In the genomic region with DNA sequence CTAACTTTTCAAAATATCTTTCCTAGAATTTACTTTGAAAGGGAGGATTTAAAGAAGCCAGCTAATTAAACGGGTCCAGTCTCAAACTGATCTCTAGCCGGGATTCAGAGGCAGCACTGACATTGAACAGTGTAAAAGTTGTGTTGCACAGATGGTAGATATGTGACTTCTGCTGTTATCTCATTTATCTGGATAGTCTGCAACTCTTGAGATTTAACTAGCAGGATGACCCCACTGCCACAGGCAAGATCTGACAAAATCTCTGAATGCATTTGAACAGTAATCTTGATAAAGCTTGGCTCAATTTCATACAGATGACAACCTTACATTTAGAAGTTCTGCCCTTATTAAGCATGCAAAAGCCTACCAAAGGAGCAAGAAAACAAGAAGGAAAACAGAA, we compare ENCODE assay signal across 1 cellular context.
TF ChIP-seq lines count a peak whose summit lies in the region.

No MANE protein-coding gene starts in this region.

TF ChIP-seq in GM23338, 12 proteins besides CTCF, POLR2A, EP300 and RAD21 (continued from another document):
- TF ChIP-seq, protein P1, sequence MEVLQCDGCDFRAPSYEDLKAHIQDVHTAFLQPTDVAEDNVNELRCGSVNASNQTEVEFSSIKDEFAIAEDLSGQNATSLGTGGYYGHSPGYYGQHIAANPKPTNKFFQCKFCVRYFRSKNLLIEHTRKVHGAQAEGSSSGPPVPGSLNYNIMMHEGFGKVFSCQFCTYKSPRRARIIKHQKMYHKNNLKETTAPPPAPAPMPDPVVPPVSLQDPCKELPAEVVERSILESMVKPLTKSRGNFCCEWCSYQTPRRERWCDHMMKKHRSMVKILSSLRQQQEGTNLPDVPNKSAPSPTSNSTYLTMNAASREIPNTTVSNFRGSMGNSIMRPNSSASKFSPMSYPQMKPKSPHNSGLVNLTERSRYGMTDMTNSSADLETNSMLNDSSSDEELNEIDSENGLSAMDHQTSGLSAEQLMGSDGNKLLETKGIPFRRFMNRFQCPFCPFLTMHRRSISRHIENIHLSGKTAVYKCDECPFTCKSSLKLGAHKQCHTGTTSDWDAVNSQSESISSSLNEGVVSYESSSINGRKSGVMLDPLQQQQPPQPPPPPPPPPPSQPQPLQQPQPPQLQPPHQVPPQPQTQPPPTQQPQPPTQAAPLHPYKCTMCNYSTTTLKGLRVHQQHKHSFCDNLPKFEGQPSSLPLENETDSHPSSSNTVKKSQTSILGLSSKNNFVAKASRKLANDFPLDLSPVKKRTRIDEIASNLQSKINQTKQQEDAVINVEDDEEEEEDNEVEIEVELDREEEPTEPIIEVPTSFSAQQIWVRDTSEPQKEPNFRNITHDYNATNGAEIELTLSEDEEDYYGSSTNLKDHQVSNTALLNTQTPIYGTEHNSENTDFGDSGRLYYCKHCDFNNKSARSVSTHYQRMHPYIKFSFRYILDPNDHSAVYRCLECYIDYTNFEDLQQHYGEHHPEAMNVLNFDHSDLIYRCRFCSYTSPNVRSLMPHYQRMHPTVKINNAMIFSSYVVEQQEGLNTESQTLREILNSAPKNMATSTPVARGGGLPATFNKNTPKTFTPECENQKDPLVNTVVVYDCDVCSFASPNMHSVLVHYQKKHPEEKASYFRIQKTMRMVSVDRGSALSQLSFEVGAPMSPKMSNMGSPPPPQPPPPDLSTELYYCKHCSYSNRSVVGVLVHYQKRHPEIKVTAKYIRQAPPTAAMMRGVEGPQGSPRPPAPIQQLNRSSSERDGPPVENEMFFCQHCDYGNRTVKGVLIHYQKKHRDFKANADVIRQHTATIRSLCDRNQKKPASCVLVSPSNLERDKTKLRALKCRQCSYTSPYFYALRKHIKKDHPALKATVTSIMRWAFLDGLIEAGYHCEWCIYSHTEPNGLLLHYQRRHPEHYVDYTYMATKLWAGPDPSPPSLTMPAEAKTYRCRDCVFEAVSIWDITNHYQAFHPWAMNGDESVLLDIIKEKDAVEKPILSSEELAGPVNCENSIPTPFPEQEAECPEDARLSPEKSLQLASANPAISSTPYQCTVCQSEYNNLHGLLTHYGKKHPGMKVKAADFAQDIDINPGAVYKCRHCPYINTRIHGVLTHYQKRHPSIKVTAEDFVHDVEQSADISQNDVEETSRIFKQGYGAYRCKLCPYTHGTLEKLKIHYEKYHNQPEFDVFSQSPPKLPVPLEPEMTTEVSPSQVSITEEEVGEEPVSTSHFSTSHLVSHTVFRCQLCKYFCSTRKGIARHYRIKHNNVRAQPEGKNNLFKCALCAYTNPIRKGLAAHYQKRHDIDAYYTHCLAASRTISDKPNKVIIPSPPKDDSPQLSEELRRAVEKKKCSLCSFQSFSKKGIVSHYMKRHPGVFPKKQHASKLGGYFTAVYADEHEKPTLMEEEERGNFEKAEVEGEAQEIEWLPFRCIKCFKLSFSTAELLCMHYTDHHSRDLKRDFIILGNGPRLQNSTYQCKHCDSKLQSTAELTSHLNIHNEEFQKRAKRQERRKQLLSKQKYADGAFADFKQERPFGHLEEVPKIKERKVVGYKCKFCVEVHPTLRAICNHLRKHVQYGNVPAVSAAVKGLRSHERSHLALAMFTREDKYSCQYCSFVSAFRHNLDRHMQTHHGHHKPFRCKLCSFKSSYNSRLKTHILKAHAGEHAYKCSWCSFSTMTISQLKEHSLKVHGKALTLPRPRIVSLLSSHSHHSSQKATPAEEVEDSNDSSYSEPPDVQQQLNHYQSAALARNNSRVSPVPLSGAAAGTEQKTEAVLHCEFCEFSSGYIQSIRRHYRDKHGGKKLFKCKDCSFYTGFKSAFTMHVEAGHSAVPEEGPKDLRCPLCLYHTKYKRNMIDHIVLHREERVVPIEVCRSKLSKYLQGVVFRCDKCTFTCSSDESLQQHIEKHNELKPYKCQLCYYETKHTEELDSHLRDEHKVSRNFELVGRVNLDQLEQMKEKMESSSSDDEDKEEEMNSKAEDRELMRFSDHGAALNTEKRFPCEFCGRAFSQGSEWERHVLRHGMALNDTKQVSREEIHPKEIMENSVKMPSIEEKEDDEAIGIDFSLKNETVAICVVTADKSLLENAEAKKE (CRISPR knock-in tag; IDR thresholded peaks at IDR 0.05): no peak
- TF ChIP-seq POLR2AphosphoS5 (IDR thresholded peaks at IDR 0.05; ENCODE audit: low read depth) (no peak), STAT1 (IDR thresholded peaks at IDR 0.05; ENCODE audit: unreplicated experiment) (no peak), ZNF331 (CRISPR knock-in tag; IDR thresholded peaks at IDR 0.05; ENCODE audit: low read depth) (no peak), NANOG (IDR thresholded peaks at IDR 0.05; ENCODE audit: borderline replicate concordance) (no peak), JUNB (IDR thresholded peaks at IDR 0.05; ENCODE audit: unreplicated experiment) (no peak), ZNF114 (CRISPR knock-in tag; IDR thresholded peaks at IDR 0.05) (no peak), EZH2phosphoT487 (IDR thresholded peaks at IDR 0.05; ENCODE audit: unreplicated experiment) (no peak), EZH2 (IDR thresholded peaks at IDR 0.05; ENCODE audit: low read depth, unreplicated experiment) (no peak), CREB1 (CRISPR knock-in tag; IDR thresholded peaks at IDR 0.05; ENCODE audit: low read depth) (no peak)
